ENCODE assay signal across 8 cellular contexts in genomic region chr3:160566499-160566898, GRCh38. TPM values are rescaled to one million over a fixed set of nuclear protein-coding genes. Genes with fewer than 3 reads are reported as not detected.
DNase-seq lines count a peak whose midpoint lies in the region; FAIRE-seq and TF ChIP-seq lines count a peak whose summit lies in the region.

No MANE protein-coding gene starts in this region.

- H2AFZ ChIP-seq in ACC112 (ENCODE audit: low read length, unreplicated experiment) = peak overlapping the region; percentile 25

- H3K4me1 ChIP-seq in ACC112 (ENCODE audit: control insufficient read depth, insufficient read depth, low read length, unreplicated experiment) (peaks cover 33% of the 10 kb centered on the region), HUES6 (ENCODE audit: control insufficient read depth, insufficient read depth, low read length) (no peaks in the 10 kb centered on the region; the same call in 1 of the 2 replicates), breast epithelium (peaks cover 0 to 13% of the 10 kb centered on the region in 2 donors), muscle layer of duodenum (ENCODE audit: control insufficient read depth in 1 of 2, insufficient read depth in 2 of 2, low read length in 2 of 2) (peaks cover 9 to 28% of the 10 kb centered on the region in 2 donors)

- DNase-seq in breast epithelium (ENCODE audit: low spot score in 2 of 2) = no peak
- DNase-seq in NCI-H1092 treated with DMSO at 0.1 percent for 48 hours (lab: John Stamatoyannopoulos, UW) = no peak
- no peak for DNase-seq in NCI-H128 (lab: John Stamatoyannopoulos, UW; ENCODE audit: unreplicated experiment)
- DNase-seq in GM19239 (ENCODE audit: insufficient read length, low spot score) = no peak
- no peak for DNase-seq in D721Med (ENCODE audit: insufficient read length, low spot score)

- TF ChIP-seq CTCF in breast epithelium (IDR thresholded peaks at IDR 0.05) (no peak), D721Med (IDR thresholded peaks at IDR 0.05; ENCODE audit: insufficient read depth, missing control alignments) (no peak)

- H3K27me3 ChIP-seq in ACC112 (ENCODE audit: insufficient read depth, low read length) (no peaks in the 10 kb centered on the region), HUES6 (ENCODE audit: control insufficient read depth, insufficient read depth, low read length) (no peaks in the 10 kb centered on the region), breast epithelium (no peaks in the 10 kb centered on the region), muscle layer of duodenum (ENCODE audit: low read depth, low read length) (no peaks in the 10 kb centered on the region)

- FAIRE-seq in GM19239 (lab: Jason Lieb, UNC) = no peak
- FAIRE-seq in D721Med (lab: Jason Lieb, UNC) = no peak

- H3K36me3 ChIP-seq in ACC112 (ENCODE audit: insufficient read depth, low read length) = peaks cover 15% of the 10 kb centered on the region
- peaks cover 32% of the 10 kb centered on the region for H3K36me3 ChIP-seq in HUES6 (ENCODE audit: control insufficient read depth, insufficient read depth, low read length)
- no peaks in the 10 kb centered on the region for H3K36me3 ChIP-seq in breast epithelium
- H3K36me3 ChIP-seq in muscle layer of duodenum (ENCODE audit: control insufficient read depth in 1 of 2, insufficient read depth in 2 of 2, low read length in 2 of 2) = peaks cover 0 to 8% of the 10 kb centered on the region in 2 donors

- intact Hi-C loops in breast epithelium (cut with DNase I; ENCODE audit: low total_unique reads) = no loop called here

- H3K9me3 ChIP-seq in HUES6 (ENCODE audit: control insufficient read depth, insufficient read depth, low read depth, low read length) (peaks cover 10% of the 10 kb centered on the region), breast epithelium (no peaks in the 10 kb centered on the region), muscle layer of duodenum (ENCODE audit: control insufficient read depth in 1 of 2, low read length in 2 of 2) (no peaks in the 10 kb centered on the region)

- H3K27ac ChIP-seq in ACC112 (ENCODE audit: low read depth, low read length) (peak overlapping the region; percentile 97), HUES6 (ENCODE audit: low read depth, low read length) (no peak overlapping the region), breast epithelium (peak overlapping the region; percentile 99), muscle layer of duodenum (ENCODE audit: low read length) (peak overlapping the region; percentile 96)

- peaks cover 56% of the 10 kb centered on the region for H3K79me2 ChIP-seq in ACC112 (ENCODE audit: control insufficient read depth, insufficient read depth, low read length, unreplicated experiment)

- no peak for TF ChIP-seq POLR2A in breast epithelium (IDR thresholded peaks at IDR 0.05)

- H3K9ac ChIP-seq in HUES6 (ENCODE audit: low read length) = no peak overlapping the region

- H3K4me3 ChIP-seq in ACC112 (ENCODE audit: low read depth, low read length) (peak overlapping the region; percentile 97), HUES6 (ENCODE audit: low read depth, low read length) (peak overlapping the region; percentile 80), breast epithelium (peak overlapping the region; percentile 86 to 94 (median 87)), muscle layer of duodenum (ENCODE audit: low read depth in 1 of 2, low read length in 2 of 2) (peak overlapping the region; percentile 73 to 74)

RNA-seq across cellular contexts. Expression of gene KPNA4, which starts 1.1 kb away (rescaled TPM):
- total RNA-seq in breast epithelium = 10 to 100 TPM; 25.2 to 39.2 (median 35.6) TPM
